8 cellular contexts compared by ENCODE assay signal in genomic region chr20:10590454-10590853, GRCh38.
DNase-seq lines count a peak whose midpoint lies in the region; TF ChIP-seq lines count a peak whose summit lies in the region.
"Not testable (repeated sequence)": the region's sequence is repeated elsewhere in the genome, so short reads cannot be mapped to it uniquely, and the experiment has no call there.

No MANE protein-coding gene starts in this region.

- DNase-seq in PC-9; brain microvascular endothelial cell; coronary artery (ENCODE audit: low spot score); left ventricle myocardium inferior; nephron progenitor cell; tibial artery: not testable (repeated sequence)

- intact Hi-C loops in PC-9 (cut with micrococcal nuclease; ENCODE audit: unreplicated experiment), result loop anchor here (2.0 to 5.0 kb wide), 3 partner anchors 32 to 82 kb away; partner anchors contain the start of gene JAG1
- intact Hi-C loops in left ventricle myocardium inferior (cut with micrococcal nuclease); tibial artery (cut with DNase I; ENCODE audit: low total_unique reads): not testable (repeated sequence)

- H3K27me3 ChIP-seq in ACC112 (ENCODE audit: insufficient read depth, low read length); PC-9 (ENCODE audit: insufficient read depth, low read depth); brain microvascular endothelial cell (replicated peaks); left ventricle myocardium inferior (ENCODE audit: low read depth); skeletal muscle satellite cell (ENCODE audit: control insufficient read depth, insufficient read depth, low read length); tibial artery: not testable (repeated sequence)

- not testable (repeated sequence) for H3K27me3 Mint-ChIP-seq in nephron progenitor cell (ENCODE audit: low read depth, poor library complexity)

- peaks cover 13% of the 10 kb centered on the region; the same call in 1 of the 2 replicates for H3F3A ChIP-seq in PC-9 (ENCODE audit: insufficient read depth, low read depth)

- H3K9me2 ChIP-seq in PC-9 (ENCODE audit: insufficient read depth), result not testable (repeated sequence)

- not testable (repeated sequence) for H3K4me3 Mint-ChIP-seq in nephron progenitor cell

- not testable (repeated sequence) for H2AFZ ChIP-seq in ACC112 (ENCODE audit: low read length, unreplicated experiment); PC-9

- not testable (repeated sequence) for H3K9me3 Mint-ChIP-seq in nephron progenitor cell

- 0 out of 2 replicates have a peak overlapping the region, but pooled peaks have one; percentile 22 for H3K4me2 ChIP-seq in PC-9
- not testable (repeated sequence) for H3K4me2 ChIP-seq in skeletal muscle satellite cell (ENCODE audit: low read length)

- in situ Hi-C loops in brain microvascular endothelial cell (cut with HindIII; ENCODE audit: low pct_ligation_motif_present, low sequenced_read_pairs), result not testable (repeated sequence)

- peak overlapping the region; percentile 63 for H3K9ac ChIP-seq in skeletal muscle satellite cell (ENCODE audit: low read depth, low read length)

- H4K20me1 ChIP-seq in PC-9 (ENCODE audit: insufficient read depth), result not testable (repeated sequence)

- POLR2A ChIA-PET in PC-9 (lab: Charles Lee; ENCODE audit: unreplicated experiment), result interaction anchor here (0.6 to 0.7 kb wide), 3 partner anchors 13 to 799 kb away, joined by 3 to 10 read pairs (median 5); no protein-coding TSS in a partner anchor

- not testable (repeated sequence) for H3K9me3 ChIP-seq in PC-9 (ENCODE audit: insufficient read depth, low read depth); left ventricle myocardium inferior (replicated peaks); skeletal muscle satellite cell (replicated peaks; ENCODE audit: low read length); tibial artery

- H3K4me1 Mint-ChIP-seq in nephron progenitor cell, result peaks cover 30% of the 10 kb centered on the region

- CTCF ChIA-PET in PC-9 (lab: Charles Lee), result not testable (repeated sequence)

- BruUV-seq in PC-9 (replicated peaks; lab: Mats Ljungman, UMichigan), result not testable (repeated sequence)

- not testable (repeated sequence) for H3K36me3 ChIP-seq in ACC112 (ENCODE audit: insufficient read depth, low read length); PC-9 (ENCODE audit: low read depth); brain microvascular endothelial cell (replicated peaks); left ventricle myocardium inferior; skeletal muscle satellite cell (ENCODE audit: insufficient read depth, low read length); tibial artery

- H3K4me3 ChIP-seq in ACC112 (ENCODE audit: low read depth, low read length); PC-9; brain microvascular endothelial cell (ENCODE audit: low read depth, low read length); coronary artery; left ventricle myocardium inferior; skeletal muscle satellite cell (ENCODE audit: low read length); tibial artery: not testable (repeated sequence)

- H3K79me2 ChIP-seq in ACC112 (ENCODE audit: control insufficient read depth, insufficient read depth, low read length, unreplicated experiment); PC-9 (ENCODE audit: low read depth): not testable (repeated sequence)

- H3K36me3 Mint-ChIP-seq in nephron progenitor cell (ENCODE audit: low read depth), result peaks cover 18% of the 10 kb centered on the region

- H3K4me1 ChIP-seq in ACC112 (ENCODE audit: control insufficient read depth, insufficient read depth, low read length, unreplicated experiment) (peaks cover 47% of the 10 kb centered on the region), PC-9 (replicated peaks; ENCODE audit: insufficient read depth) (peaks cover 20% of the 10 kb centered on the region), left ventricle myocardium inferior (peaks cover 16% of the 10 kb centered on the region), skeletal muscle satellite cell (ENCODE audit: control insufficient read depth, insufficient read depth, low read length) (peaks cover 49% of the 10 kb centered on the region), tibial artery (peaks cover 0 to 94% (median 28%) of the 10 kb centered on the region in 4 donors)

- TF ChIP-seq CTCF in PC-9 (conservative IDR thresholded peaks at IDR 0.05); brain microvascular endothelial cell (IDR thresholded peaks at IDR 0.05; ENCODE audit: low read depth, low read length, missing control alignments); coronary artery (IDR thresholded peaks at IDR 0.05); left ventricle myocardium inferior (IDR thresholded peaks at IDR 0.05; ENCODE audit: borderline replicate concordance); nephron progenitor cell (IDR thresholded peaks at IDR 0.05); tibial artery (IDR thresholded peaks at IDR 0.05): not testable (repeated sequence)

- peak overlapping the region; percentile 97 for H3K27ac ChIP-seq in ACC112 (ENCODE audit: low read depth, low read length)
- H3K27ac ChIP-seq in PC-9, result peak overlapping the region; percentile 57
- H3K27ac ChIP-seq in brain microvascular endothelial cell, result peak overlapping the region; percentile 96
- H3K27ac ChIP-seq in coronary artery, result peak overlapping the region; percentile 80 to 91
- peak overlapping the region; percentile 54 for H3K27ac ChIP-seq in left ventricle myocardium inferior (replicated peaks)
- peak overlapping the region; percentile 79 to 85 for H3K27ac ChIP-seq in tibial artery

- H3K27ac Mint-ChIP-seq in nephron progenitor cell, result peak overlapping the region; percentile 65
